In the genomic region with DNA sequence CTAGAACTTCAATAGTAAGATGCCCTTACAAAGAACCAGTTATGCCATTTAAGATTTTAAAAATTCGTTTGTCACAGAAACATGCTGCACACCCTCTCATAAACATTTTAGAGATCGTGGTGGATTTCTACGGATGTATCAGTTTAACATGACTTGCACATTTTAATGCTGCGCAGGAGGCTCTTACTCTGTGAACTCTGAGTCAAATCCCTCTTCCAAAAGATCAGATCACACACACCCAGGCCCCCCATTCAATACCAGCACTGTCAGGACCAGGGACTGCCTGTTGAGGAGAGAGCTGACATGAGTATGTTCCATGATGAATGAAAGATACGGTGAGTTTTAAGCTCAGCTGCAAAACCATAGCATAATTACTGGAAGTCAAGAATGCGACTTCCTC, we compare ENCODE assay signal across 1 cellular context.
TF ChIP-seq lines count a peak whose summit lies in the region.

No MANE protein-coding gene starts in this region.

TF ChIP-seq in K562, 482 proteins besides CTCF, POLR2A, EP300 and RAD21 (continued from another document):
- TF ChIP-seq MAFG (tag; conservative IDR thresholded peaks at IDR 0.05) (peak; percentile 57), C11orf30 (IDR thresholded peaks at IDR 0.05; ENCODE audit: low read depth) (peak; percentile 38; the same call in 1 of the 2 replicates), NFE2 (IDR thresholded peaks at IDR 0.05; ENCODE audit: low read depth) (peak; percentile 47; the same call in 1 of the 2 replicates), SAFB2 (IDR thresholded peaks at IDR 0.05; ENCODE audit: borderline replicate concordance, low read depth, low read length, severe bottlenecking) (no peak), ZNF316 (IDR thresholded peaks at IDR 0.05) (peak; percentile 34; the same call in 1 of the 2 replicates), TFAM (CRISPR knock-in tag; conservative IDR thresholded peaks at IDR 0.05) (no peak), NRF1 (conservative IDR thresholded peaks at IDR 0.05 in 1 of 2, IDR thresholded peaks at IDR 0.05 in 1 of 2) (peak; percentile 65 to 70)
- TF ChIP-seq, protein P1, sequence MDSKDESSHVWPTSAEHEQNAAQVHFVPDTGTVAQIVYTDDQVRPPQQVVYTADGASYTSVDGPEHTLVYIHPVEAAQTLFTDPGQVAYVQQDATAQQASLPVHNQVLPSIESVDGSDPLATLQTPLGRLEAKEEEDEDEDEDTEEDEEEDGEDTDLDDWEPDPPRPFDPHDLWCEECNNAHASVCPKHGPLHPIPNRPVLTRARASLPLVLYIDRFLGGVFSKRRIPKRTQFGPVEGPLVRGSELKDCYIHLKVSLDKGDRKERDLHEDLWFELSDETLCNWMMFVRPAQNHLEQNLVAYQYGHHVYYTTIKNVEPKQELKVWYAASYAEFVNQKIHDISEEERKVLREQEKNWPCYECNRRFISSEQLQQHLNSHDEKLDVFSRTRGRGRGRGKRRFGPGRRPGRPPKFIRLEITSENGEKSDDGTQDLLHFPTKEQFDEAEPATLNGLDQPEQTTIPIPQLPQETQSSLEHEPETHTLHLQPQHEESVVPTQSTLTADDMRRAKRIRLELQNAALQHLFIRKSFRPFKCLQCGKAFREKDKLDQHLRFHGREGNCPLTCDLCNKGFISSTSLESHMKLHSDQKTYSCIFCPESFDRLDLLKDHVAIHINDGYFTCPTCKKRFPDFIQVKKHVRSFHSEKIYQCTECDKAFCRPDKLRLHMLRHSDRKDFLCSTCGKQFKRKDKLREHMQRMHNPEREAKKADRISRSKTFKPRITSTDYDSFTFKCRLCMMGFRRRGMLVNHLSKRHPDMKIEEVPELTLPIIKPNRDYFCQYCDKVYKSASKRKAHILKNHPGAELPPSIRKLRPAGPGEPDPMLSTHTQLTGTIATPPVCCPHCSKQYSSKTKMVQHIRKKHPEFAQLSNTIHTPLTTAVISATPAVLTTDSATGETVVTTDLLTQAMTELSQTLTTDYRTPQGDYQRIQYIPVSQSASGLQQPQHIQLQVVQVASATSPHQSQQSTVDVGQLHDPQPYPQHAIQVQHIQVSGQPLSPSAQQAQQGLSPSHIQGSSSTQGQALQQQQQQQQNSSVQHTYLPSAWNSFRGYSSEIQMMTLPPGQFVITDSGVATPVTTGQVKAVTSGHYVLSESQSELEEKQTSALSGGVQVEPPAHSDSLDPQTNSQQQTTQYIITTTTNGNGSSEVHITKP (IDR thresholded peaks at IDR 0.05; ENCODE audit: partially characterized antibody) = no peak
- TF ChIP-seq, protein P2, sequence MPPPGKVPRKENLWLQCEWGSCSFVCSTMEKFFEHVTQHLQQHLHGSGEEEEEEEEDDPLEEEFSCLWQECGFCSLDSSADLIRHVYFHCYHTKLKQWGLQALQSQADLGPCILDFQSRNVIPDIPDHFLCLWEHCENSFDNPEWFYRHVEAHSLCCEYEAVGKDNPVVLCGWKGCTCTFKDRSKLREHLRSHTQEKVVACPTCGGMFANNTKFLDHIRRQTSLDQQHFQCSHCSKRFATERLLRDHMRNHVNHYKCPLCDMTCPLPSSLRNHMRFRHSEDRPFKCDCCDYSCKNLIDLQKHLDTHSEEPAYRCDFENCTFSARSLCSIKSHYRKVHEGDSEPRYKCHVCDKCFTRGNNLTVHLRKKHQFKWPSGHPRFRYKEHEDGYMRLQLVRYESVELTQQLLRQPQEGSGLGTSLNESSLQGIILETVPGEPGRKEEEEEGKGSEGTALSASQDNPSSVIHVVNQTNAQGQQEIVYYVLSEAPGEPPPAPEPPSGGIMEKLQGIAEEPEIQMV (tag; conservative IDR thresholded peaks at IDR 0.05; ENCODE audit: low read depth) = no peak
